ENCODE assay signal across 1 cellular context in the genomic region with DNA sequence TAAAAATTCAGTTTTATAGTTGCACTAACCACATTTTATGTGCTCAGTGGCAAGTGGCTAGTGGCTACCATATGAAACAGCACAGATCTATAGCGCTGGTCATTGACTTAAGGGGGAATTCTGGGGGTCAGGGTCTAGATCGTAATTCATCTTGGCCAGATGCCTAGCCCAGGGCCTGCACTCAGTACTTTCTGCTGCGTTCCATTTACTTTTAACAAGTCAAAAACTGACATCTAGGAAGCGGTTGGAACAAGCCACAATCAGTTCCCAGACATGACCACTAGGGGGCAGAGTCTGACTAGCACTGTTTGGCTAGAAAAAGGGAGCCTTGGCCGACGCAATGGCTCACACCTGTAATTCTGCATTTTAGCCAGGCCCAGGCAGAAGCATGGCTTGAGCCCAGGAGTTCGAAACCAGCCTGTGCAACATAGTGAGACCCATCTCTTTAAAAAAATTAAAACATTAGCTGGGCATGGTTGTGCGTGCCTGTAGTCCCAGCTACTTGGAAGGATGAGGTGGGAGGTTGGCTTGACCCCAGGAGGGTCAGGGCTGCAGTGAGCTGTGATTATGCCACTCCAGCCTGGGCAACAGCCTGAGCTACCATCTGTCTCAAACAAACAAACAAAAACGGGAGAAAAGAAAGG.
A peak's percentile ranks its signal among the peaks of the same experiment; 100 is the strongest.
TF ChIP-seq lines count a peak whose summit lies in the region.

No MANE protein-coding gene starts in this region.

TF ChIP-seq in HepG2, 621 proteins besides CTCF, POLR2A, EP300 and RAD21 (continued from another document and continues in another):
- TF ChIP-seq MAX (IDR thresholded peaks at IDR 0.05) (peak; percentile 47; the same call in 1 of the 2 replicates), ZNF20 (CRISPR knock-in tag; IDR thresholded peaks at IDR 0.05) (no peak), AGO2 (optimal IDR thresholded peaks at IDR 0.05; ENCODE audit: low read depth, low read length) (no peak), ZNF441 (CRISPR knock-in tag; IDR thresholded peaks at IDR 0.05; ENCODE audit: borderline replicate concordance) (no peak), EHMT2 (IDR thresholded peaks at IDR 0.05; ENCODE audit: borderline replicate concordance, low read depth, low read length) (peak; percentile 34; the same call in 1 of the 2 replicates), MYNN (CRISPR knock-in tag; IDR thresholded peaks at IDR 0.05; ENCODE audit: low read depth) (peak; percentile 59; the same call in 1 of the 2 replicates), ZMAT5 (CRISPR knock-in tag; IDR thresholded peaks at IDR 0.05; ENCODE audit: borderline replicate concordance, low read depth) (no peak), MAF1 (CRISPR knock-in tag; IDR thresholded peaks at IDR 0.05; ENCODE audit: borderline replicate concordance) (0 out of 2 replicates have a peak, but pooled peaks have one; percentile 33), SRF (IDR thresholded peaks at IDR 0.05; ENCODE audit: low read depth, low read length) (no peak), ZNF7 (CRISPR knock-in tag; IDR thresholded peaks at IDR 0.05) (peak; percentile 49), SYNCRIP (IDR thresholded peaks at IDR 0.05; ENCODE audit: insufficient read depth, low read depth, low read length) (no peak), ZNF263 (CRISPR knock-in tag; IDR thresholded peaks at IDR 0.05) (0 out of 2 replicates have a peak, but pooled peaks have one; percentile 30), ZNF605 (CRISPR knock-in tag; IDR thresholded peaks at IDR 0.05) (peak; percentile 47; the same call in 1 of the 2 replicates), SP140L (CRISPR knock-in tag; IDR thresholded peaks at IDR 0.05; ENCODE audit: borderline replicate concordance) (0 out of 2 replicates have a peak, but pooled peaks have one; percentile 75), ATF7 (IDR thresholded peaks at IDR 0.05) (no peak), ATF7 (CRISPR knock-in tag; IDR thresholded peaks at IDR 0.05) (no peak), ZNF264 (CRISPR knock-in tag; IDR thresholded peaks at IDR 0.05) (peak; percentile 60; the same call in 1 of the 2 replicates), ZNF232 (CRISPR knock-in tag; IDR thresholded peaks at IDR 0.05; ENCODE audit: borderline replicate concordance) (peak; percentile 99), PHF8 (CRISPR knock-in tag; IDR thresholded peaks at IDR 0.05) (peak; percentile 40; the same call in 1 of the 2 replicates), ZBTB7B (CRISPR knock-in tag; IDR thresholded peaks at IDR 0.05) (peak; percentile 75; the same call in 1 of the 2 replicates), YEATS2 (CRISPR knock-in tag; IDR thresholded peaks at IDR 0.05; ENCODE audit: borderline replicate concordance) (peak; percentile 71; the same call in 1 of the 2 replicates), CEBPG (CRISPR knock-in tag; IDR thresholded peaks at IDR 0.05) (peak; percentile 73), ZNF652 (CRISPR knock-in tag; IDR thresholded peaks at IDR 0.05; ENCODE audit: borderline replicate concordance, low read depth) (no peak; the same call in 1 of the 2 replicates), KDM1A (CRISPR knock-in tag; IDR thresholded peaks at IDR 0.05) (peak; percentile 78), NR2F6 (IDR thresholded peaks at IDR 0.05) (no peak), NR2F6 (CRISPR knock-in tag; IDR thresholded peaks at IDR 0.05) (peak; percentile 76), IKZF1 (IDR thresholded peaks at IDR 0.05) (no peak), DPF2 (CRISPR knock-in tag; IDR thresholded peaks at IDR 0.05; ENCODE audit: borderline replicate concordance, low read depth) (no peak), RELA (CRISPR knock-in tag; IDR thresholded peaks at IDR 0.05) (peak; percentile 83), ZKSCAN8 (CRISPR knock-in tag; IDR thresholded peaks at IDR 0.05; ENCODE audit: borderline replicate concordance) (peak; percentile 49; the same call in 1 of the 2 replicates), NFKBIZ (CRISPR knock-in tag; IDR thresholded peaks at IDR 0.05) (0 out of 2 replicates have a peak, but pooled peaks have one; percentile 23), ZNF530 (CRISPR knock-in tag; IDR thresholded peaks at IDR 0.05; ENCODE audit: low read depth) (no peak), FLYWCH1 (CRISPR knock-in tag; IDR thresholded peaks at IDR 0.05) (no peak; the same call in 1 of the 2 replicates), ZNF326 (CRISPR knock-in tag; IDR thresholded peaks at IDR 0.05; ENCODE audit: borderline replicate concordance) (no peak), ZSCAN9 (CRISPR knock-in tag; IDR thresholded peaks at IDR 0.05; ENCODE audit: borderline replicate concordance) (peak; percentile 56; the same call in 1 of the 2 replicates), ZNF619 (CRISPR knock-in tag; IDR thresholded peaks at IDR 0.05) (peak; percentile 87), ZSCAN22 (CRISPR knock-in tag; IDR thresholded peaks at IDR 0.05) (no peak), GATAD2A (CRISPR knock-in tag; IDR thresholded peaks at IDR 0.05) (peak; percentile 81), SMAD1 (CRISPR knock-in tag; IDR thresholded peaks at IDR 0.05; ENCODE audit: borderline replicate concordance, low read depth) (peak; percentile 47; the same call in 1 of the 2 replicates), MXI1 (IDR thresholded peaks at IDR 0.05; ENCODE audit: borderline replicate concordance, low read depth, low read length) (peak; percentile 33; the same call in 1 of the 3 replicates), KLF16 (CRISPR knock-in tag; IDR thresholded peaks at IDR 0.05) (peak in 1 of 2 experiments; percentile 83; a peak in 2 of 4 replicates), ZSCAN21 (CRISPR knock-in tag; IDR thresholded peaks at IDR 0.05; ENCODE audit: borderline replicate concordance) (0 out of 2 replicates have a peak, but pooled peaks have one; percentile 43), ZNF713 (CRISPR knock-in tag; IDR thresholded peaks at IDR 0.05) (0 out of 2 replicates have a peak, but pooled peaks have one; percentile 52), ZFY (CRISPR knock-in tag; IDR thresholded peaks at IDR 0.05) (peak; percentile 57)
- TF ChIP-seq, protein P1, sequence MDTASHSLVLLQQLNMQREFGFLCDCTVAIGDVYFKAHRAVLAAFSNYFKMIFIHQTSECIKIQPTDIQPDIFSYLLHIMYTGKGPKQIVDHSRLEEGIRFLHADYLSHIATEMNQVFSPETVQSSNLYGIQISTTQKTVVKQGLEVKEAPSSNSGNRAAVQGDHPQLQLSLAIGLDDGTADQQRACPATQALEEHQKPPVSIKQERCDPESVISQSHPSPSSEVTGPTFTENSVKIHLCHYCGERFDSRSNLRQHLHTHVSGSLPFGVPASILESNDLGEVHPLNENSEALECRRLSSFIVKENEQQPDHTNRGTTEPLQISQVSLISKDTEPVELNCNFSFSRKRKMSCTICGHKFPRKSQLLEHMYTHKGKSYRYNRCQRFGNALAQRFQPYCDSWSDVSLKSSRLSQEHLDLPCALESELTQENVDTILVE (CRISPR knock-in tag; IDR thresholded peaks at IDR 0.05): peak; percentile 82; the same call in 1 of the 2 replicates
- TF ChIP-seq, protein P2, sequence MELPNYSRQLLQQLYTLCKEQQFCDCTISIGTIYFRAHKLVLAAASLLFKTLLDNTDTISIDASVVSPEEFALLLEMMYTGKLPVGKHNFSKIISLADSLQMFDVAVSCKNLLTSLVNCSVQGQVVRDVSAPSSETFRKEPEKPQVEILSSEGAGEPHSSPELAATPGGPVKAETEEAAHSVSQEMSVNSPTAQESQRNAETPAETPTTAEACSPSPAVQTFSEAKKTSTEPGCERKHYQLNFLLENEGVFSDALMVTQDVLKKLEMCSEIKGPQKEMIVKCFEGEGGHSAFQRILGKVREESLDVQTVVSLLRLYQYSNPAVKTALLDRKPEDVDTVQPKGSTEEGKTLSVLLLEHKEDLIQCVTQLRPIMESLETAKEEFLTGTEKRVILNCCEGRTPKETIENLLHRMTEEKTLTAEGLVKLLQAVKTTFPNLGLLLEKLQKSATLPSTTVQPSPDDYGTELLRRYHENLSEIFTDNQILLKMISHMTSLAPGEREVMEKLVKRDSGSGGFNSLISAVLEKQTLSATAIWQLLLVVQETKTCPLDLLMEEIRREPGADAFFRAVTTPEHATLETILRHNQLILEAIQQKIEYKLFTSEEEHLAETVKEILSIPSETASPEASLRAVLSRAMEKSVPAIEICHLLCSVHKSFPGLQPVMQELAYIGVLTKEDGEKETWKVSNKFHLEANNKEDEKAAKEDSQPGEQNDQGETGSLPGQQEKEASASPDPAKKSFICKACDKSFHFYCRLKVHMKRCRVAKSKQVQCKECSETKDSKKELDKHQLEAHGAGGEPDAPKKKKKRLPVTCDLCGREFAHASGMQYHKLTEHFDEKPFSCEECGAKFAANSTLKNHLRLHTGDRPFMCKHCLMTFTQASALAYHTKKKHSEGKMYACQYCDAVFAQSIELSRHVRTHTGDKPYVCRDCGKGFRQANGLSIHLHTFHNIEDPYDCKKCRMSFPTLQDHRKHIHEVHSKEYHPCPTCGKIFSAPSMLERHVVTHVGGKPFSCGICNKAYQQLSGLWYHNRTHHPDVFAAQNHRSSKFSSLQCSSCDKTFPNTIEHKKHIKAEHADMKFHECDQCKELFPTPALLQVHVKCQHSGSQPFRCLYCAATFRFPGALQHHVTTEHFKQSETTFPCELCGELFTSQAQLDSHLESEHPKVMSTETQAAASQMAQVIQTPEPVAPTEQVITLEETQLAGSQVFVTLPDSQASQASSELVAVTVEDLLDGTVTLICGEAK (IDR thresholded peaks at IDR 0.05): no peak
- TF ChIP-seq, protein P2 (CRISPR knock-in tag; IDR thresholded peaks at IDR 0.05): no peak; the same call in 1 of the 2 replicates
- TF ChIP-seq, protein P3, sequence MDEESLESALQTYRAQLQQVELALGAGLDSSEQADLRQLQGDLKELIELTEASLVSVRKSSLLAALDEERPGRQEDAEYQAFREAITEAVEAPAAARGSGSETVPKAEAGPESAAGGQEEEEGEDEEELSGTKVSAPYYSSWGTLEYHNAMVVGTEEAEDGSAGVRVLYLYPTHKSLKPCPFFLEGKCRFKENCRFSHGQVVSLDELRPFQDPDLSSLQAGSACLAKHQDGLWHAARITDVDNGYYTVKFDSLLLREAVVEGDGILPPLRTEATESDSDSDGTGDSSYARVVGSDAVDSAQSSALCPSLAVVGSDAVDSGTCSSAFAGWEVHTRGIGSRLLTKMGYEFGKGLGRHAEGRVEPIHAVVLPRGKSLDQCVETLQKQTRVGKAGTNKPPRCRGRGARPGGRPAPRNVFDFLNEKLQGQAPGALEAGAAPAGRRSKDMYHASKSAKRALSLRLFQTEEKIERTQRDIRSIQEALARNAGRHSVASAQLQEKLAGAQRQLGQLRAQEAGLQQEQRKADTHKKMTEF (CRISPR knock-in tag; IDR thresholded peaks at IDR 0.05): peak; percentile 72
- TF ChIP-seq, protein P4, sequence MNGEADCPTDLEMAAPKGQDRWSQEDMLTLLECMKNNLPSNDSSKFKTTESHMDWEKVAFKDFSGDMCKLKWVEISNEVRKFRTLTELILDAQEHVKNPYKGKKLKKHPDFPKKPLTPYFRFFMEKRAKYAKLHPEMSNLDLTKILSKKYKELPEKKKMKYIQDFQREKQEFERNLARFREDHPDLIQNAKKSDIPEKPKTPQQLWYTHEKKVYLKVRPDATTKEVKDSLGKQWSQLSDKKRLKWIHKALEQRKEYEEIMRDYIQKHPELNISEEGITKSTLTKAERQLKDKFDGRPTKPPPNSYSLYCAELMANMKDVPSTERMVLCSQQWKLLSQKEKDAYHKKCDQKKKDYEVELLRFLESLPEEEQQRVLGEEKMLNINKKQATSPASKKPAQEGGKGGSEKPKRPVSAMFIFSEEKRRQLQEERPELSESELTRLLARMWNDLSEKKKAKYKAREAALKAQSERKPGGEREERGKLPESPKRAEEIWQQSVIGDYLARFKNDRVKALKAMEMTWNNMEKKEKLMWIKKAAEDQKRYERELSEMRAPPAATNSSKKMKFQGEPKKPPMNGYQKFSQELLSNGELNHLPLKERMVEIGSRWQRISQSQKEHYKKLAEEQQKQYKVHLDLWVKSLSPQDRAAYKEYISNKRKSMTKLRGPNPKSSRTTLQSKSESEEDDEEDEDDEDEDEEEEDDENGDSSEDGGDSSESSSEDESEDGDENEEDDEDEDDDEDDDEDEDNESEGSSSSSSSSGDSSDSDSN (CRISPR knock-in tag; IDR thresholded peaks at IDR 0.05): 0 out of 2 replicates have a peak, but pooled peaks have one; percentile 34
